Comparison of ENCODE assay signal across 13 cellular contexts in genomic region chr21:26961704-26962103, GRCh38. TPM values are rescaled to one million over a fixed set of nuclear protein-coding genes. Genes with fewer than 3 reads are reported as not detected.
DNase-seq lines count a peak whose midpoint lies in the region; ATAC-seq and TF ChIP-seq lines count a peak whose summit lies in the region.
"Had no signal": no experiment of that assay in that cellular context is flagged by ENCODE, and none has a peak within 500 bp of the region (broad histone marks: within the 10 kb centered on the region; RNA-seq: fewer than 3 reads in every experiment).

No MANE protein-coding gene starts in this region.

- H3K27ac Mint-ChIP-seq in natural killer cell = no peak overlapping the region
- H3K27ac Mint-ChIP-seq in natural killer cell treated with Interleukin-12 subunit alpha and Interleukin-12 subunit beta and Interleukin-15 and Interleukin-18, amount 100 ng/mL, for 72 hours = no peak overlapping the region
- no peak overlapping the region for H3K27ac Mint-ChIP-seq in T-helper 2 cell treated with Interferon-gamma antibody and Interleukin-4, amounts not matched to agents 5 μg/mL and 100 μg/mL, for 36 hours
- H3K27ac Mint-ChIP-seq: CD4-positive, alpha-beta memory T cell had no signal

- no peaks in the 10 kb centered on the region for H3K9me3 ChIP-seq in uterus
- H3K9me3 ChIP-seq: left lung, right lobe of liver had no signal

- H3K27me3 ChIP-seq in foreskin keratinocyte = peaks cover 91% of the 10 kb centered on the region
- no peaks in the 10 kb centered on the region for H3K27me3 ChIP-seq in uterus

- peak; percentile 17 for TF ChIP-seq CTCF in natural killer cell (IDR thresholded peaks at IDR 0.05)
- TF ChIP-seq CTCF in foreskin keratinocyte (conservative IDR thresholded peaks at IDR 0.05) = peak; percentile 36
- TF ChIP-seq CTCF in uterus (IDR thresholded peaks at IDR 0.05) = peak in 1 of 4 experiments; percentile 19

- no peaks in the 10 kb centered on the region for H3K36me3 Mint-ChIP-seq in natural killer cell
- no peaks in the 10 kb centered on the region for H3K36me3 Mint-ChIP-seq in natural killer cell treated with Interleukin-12 subunit alpha and Interleukin-12 subunit beta and Interleukin-15 and Interleukin-18, amount 100 ng/mL, for 72 hours
- no peaks in the 10 kb centered on the region for H3K36me3 Mint-ChIP-seq in T-helper 2 cell treated with Interferon-gamma antibody and Interleukin-4, amounts not matched to agents 5 μg/mL and 100 μg/mL, for 36 hours (ENCODE audit: low read depth)
- H3K36me3 Mint-ChIP-seq: CD4-positive, alpha-beta memory T cell had no signal

- H3K4me3 Mint-ChIP-seq in natural killer cell = no peak overlapping the region
- no peak overlapping the region for H3K4me3 Mint-ChIP-seq in natural killer cell treated with Interleukin-12 subunit alpha and Interleukin-12 subunit beta and Interleukin-15 and Interleukin-18, amount 100 ng/mL, for 72 hours
- H3K4me3 Mint-ChIP-seq in T-helper 2 cell treated with Interferon-gamma antibody and Interleukin-4, amounts not matched to agents 5 μg/mL and 100 μg/mL, for 36 hours = no peak overlapping the region
- H3K4me3 Mint-ChIP-seq: CD4-positive, alpha-beta memory T cell had no signal

- peaks cover 26 to 29% of the 10 kb centered on the region in 2 donors for H3K27me3 Mint-ChIP-seq in natural killer cell (ENCODE audit: low read depth in 2 of 2)
- H3K27me3 Mint-ChIP-seq in natural killer cell treated with Interleukin-12 subunit alpha and Interleukin-12 subunit beta and Interleukin-15 and Interleukin-18, amount 100 ng/mL, for 72 hours = peaks cover 24 to 30% of the 10 kb centered on the region in 2 donors
- peaks cover 24% of the 10 kb centered on the region for H3K27me3 Mint-ChIP-seq in T-helper 2 cell treated with Interferon-gamma antibody and Interleukin-4, amounts not matched to agents 5 μg/mL and 100 μg/mL, for 36 hours (ENCODE audit: low read depth)

- no peak for DNase-seq in natural killer cell
- DNase-seq in natural killer cell treated with Interleukin-12 subunit alpha and Interleukin-12 subunit beta and Interleukin-15 and Interleukin-18, amount 100 ng/mL, for 72 hours (ENCODE audit: low spot score) = no peak
- peak; percentile 65 for DNase-seq in OCI-M1 (lab: John Stamatoyannopoulos, UW)
- no peak for DNase-seq in foreskin keratinocyte
- peak in 1 of 2 donors; percentile 23 for DNase-seq in uterus
- no peak for DNase-seq in OCI-M2 (lab: John Stamatoyannopoulos, UW; ENCODE audit: unreplicated experiment)
- no peak for DNase-seq in T-helper 2 cell treated with Interferon-gamma antibody and Interleukin-4, amounts not matched to agents 5 μg/mL and 100 μg/mL, for 36 hours (ENCODE audit: low spot score)
- DNase-seq: activated effector memory CD4-positive, alpha-beta T cell treated with Interleukin-2 at 50 U/mL for 16 hours; left lung; NCI-H345; right lobe of liver had no signal

- no peak for ATAC-seq in natural killer cell
- no peak for ATAC-seq in natural killer cell treated with Interleukin-12 subunit alpha and Interleukin-12 subunit beta and Interleukin-15 and Interleukin-18, amount 100 ng/mL, for 72 hours
- ATAC-seq in foreskin keratinocyte = no peak
- ATAC-seq in HG03571 (IDR thresholded peaks at IDR 0.05; ENCODE audit: unreplicated experiment) = no peak
- ATAC-seq: left lung had no signal

- H3K4me1 ChIP-seq in foreskin keratinocyte = peaks cover under 1% of the 10 kb centered on the region
- H3K4me1 ChIP-seq in uterus = peaks cover 7% of the 10 kb centered on the region in 2 donors

- intact Hi-C loops in natural killer cell (cut with micrococcal nuclease) (no loop called here), uterus (cut with DNase I; ENCODE audit: low total_unique reads) (no loop called here)

- H3K36me3 ChIP-seq in uterus = no peaks in the 10 kb centered on the region
- H3K36me3 ChIP-seq: left lung, right lobe of liver had no signal

- no peak for TF ChIP-seq POLR2A in uterus (IDR thresholded peaks at IDR 0.05)

- H3K27ac ChIP-seq in foreskin keratinocyte (no peak overlapping the region), uterus (peak overlapping the region; percentile 94 to 98)
- H3K27ac ChIP-seq: right lobe of liver had no signal

- peak overlapping the region in 1 of 2 donors; percentile 72 for H3K4me3 ChIP-seq in uterus
- H3K4me3 ChIP-seq: left lung, right lobe of liver had no signal

- no peaks in the 10 kb centered on the region for H3K4me1 Mint-ChIP-seq in natural killer cell
- no peaks in the 10 kb centered on the region for H3K4me1 Mint-ChIP-seq in natural killer cell treated with Interleukin-12 subunit alpha and Interleukin-12 subunit beta and Interleukin-15 and Interleukin-18, amount 100 ng/mL, for 72 hours (ENCODE audit: low read depth in 2 of 2)
- H3K4me1 Mint-ChIP-seq in T-helper 2 cell treated with Interferon-gamma antibody and Interleukin-4, amounts not matched to agents 5 μg/mL and 100 μg/mL, for 36 hours (ENCODE audit: low read depth) = no peaks in the 10 kb centered on the region
- H3K4me1 Mint-ChIP-seq: CD4-positive, alpha-beta memory T cell had no signal

- H3K9me3 Mint-ChIP-seq in natural killer cell = peaks cover 0 to 3% of the 10 kb centered on the region in 2 donors
- H3K9me3 Mint-ChIP-seq in natural killer cell treated with Interleukin-12 subunit alpha and Interleukin-12 subunit beta and Interleukin-15 and Interleukin-18, amount 100 ng/mL, for 72 hours = no peaks in the 10 kb centered on the region
- no peaks in the 10 kb centered on the region for H3K9me3 Mint-ChIP-seq in T-helper 2 cell treated with Interferon-gamma antibody and Interleukin-4, amounts not matched to agents 5 μg/mL and 100 μg/mL, for 36 hours

RNA-seq across cellular contexts. Expression of gene ADAMTS5, which starts 5.2 kb away (rescaled TPM):
- total RNA-seq in natural killer cell = under 1 TPM in 1 of 3 donors, not detected in 2; 0.08 TPM
- total RNA-seq in natural killer cell treated with Interleukin-12 subunit alpha and Interleukin-12 subunit beta and Interleukin-15 and Interleukin-18, amount 100 ng/mL, for 72 hours = not detected
- total RNA-seq in foreskin keratinocyte = not detected in 2 replicates
- polyA plus RNA-seq in foreskin keratinocyte = not detected in 2 replicates
- total RNA-seq in uterus = 10 to 100 TPM; 24.8 to 99.7 (median 48.4) TPM
- total RNA-seq: CD4-positive, alpha-beta memory T cell had no signal
- polyA plus RNA-seq: CD4-positive, alpha-beta memory T cell had no signal

Comparison
In these comparisons a context has a peak if more than half of its experiments do, and no peak if none do; other contexts are left out.
1. RNA of gene ADAMTS5, which starts 5.2 kb away (total RNA-seq): 24.8 to 99.7 TPM in uterus; 0.08 TPM in natural killer cell, not detected in natural killer cell treated with Interleukin-12 subunit alpha and Interleukin-12 subunit beta and Interleukin-15 and Interleukin-18, amount 100 ng/mL, for 72 hours and not detected in foreskin keratinocyte; every median in the first group is over 10 times any median in the second.